ENCODE assay signal across 21 cellular contexts in genomic region chr11:3290556-3290955, GRCh38. TPM values are rescaled to one million over a fixed set of nuclear protein-coding genes. Genes with fewer than 3 reads are reported as not detected.
"Had no signal": no experiment of that assay in that cellular context is flagged by ENCODE, and none has a peak within 500 bp of the region (broad histone marks: within the 10 kb centered on the region; RNA-seq: fewer than 3 reads in every experiment).

No MANE protein-coding gene starts in this region.

RNA-seq across cellular contexts. Expression of gene MRGPRE, which starts 58.3 kb away (rescaled TPM):
- total RNA-seq: activated CD4-positive, alpha-beta memory T cell treated with anti-CD3 and anti-CD28 coated beads, Interleukin-2, amount 10 ng/mL, durations not matched to agents 7 days and 5 days; activated CD4-positive, alpha-beta T cell treated with anti-CD3 and anti-CD28 coated beads for 36 hours; activated CD4-positive, alpha-beta T cell treated with anti-CD3 and anti-CD28 coated beads, Interleukin-2, amount 10 ng/mL, durations not matched to agents 7 days and 5 days; activated CD8-positive, alpha-beta memory T cell treated with anti-CD3 and anti-CD28 coated beads for 36 hours; activated naive CD4-positive, alpha-beta T cell treated with anti-CD3 and anti-CD28 coated beads for 36 hours; activated naive CD4-positive, alpha-beta T cell treated with anti-CD3 and anti-CD28 coated beads, Interleukin-2, amount 50 U/mL, for 72 hours; activated naive CD8-positive, alpha-beta T cell treated with anti-CD3 and anti-CD28 coated beads for 36 hours; activated T-cell treated with anti-CD3 and anti-CD28 coated beads, Interleukin-2, amount 50 U/mL, for 4 hours; activated T-cell treated with anti-CD3 and anti-CD28 coated beads, Interleukin-2, amount 50 U/mL, for 72 hours; activated T-helper 1 cell treated with anti-CD3 and anti-CD28 coated beads, Interleukin-12 subunit alpha, Interleukin-12 subunit beta, Interleukin-2, Interleukin-4 antibody, amounts not matched to agents 30 ng/mL and 10 ng/mL and 1 ng/mL, durations not matched to agents 14 hours and 24 hours and 36 hours; activated T-helper 17 cell treated with anti-CD3 and anti-CD28 coated beads, Interleukin-2, amount 50 U/mL, for 72 hours; adrenal gland; aorta; astrocyte; body of pancreas; breast epithelium; T-cell; T-helper 1 cell treated with Interleukin-12 subunit alpha and Interleukin-12 subunit beta and Interleukin-4 antibody, amounts not matched to agents 30 ng/mL and 1 ng/mL, for 36 hours; T-helper 17 cell; T-helper 2 cell treated with Interferon-gamma antibody and Interleukin-4, amounts not matched to agents 100 ng/mL and 5 ng/mL, for 36 hours; WTC11 had no signal
- polyA plus RNA-seq: adrenal gland, aorta had no signal
